18 cellular contexts compared by ENCODE assay signal in the genomic region with DNA sequence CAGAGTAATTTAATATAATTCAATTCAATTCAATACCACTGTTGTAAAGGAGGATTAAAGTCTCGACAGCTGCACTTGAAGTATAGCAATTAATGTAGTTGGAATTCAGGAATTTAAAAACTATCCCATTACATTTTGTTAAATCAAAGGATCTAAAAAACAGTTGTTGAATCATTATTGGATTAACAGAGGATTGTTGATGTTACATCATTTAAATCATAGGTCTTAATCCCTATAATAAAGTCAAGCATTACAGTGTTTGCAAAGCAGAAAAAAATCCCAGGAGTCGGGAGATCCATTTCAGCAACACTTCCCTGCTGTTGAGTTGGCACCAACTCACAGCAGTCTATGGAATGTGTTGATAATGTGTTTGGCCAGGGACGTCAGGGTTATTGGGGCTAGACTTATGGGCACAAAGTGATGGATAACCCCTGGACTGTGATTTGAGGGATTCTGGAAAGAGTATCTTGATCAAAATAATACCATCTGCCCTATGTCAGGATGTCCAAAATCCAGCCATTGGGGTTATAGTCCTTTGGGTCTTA.
"Had no signal": no experiment of that assay in that cellular context is flagged by ENCODE, and none has a peak within 500 bp of the region (broad histone marks: within the 10 kb centered on the region; RNA-seq: fewer than 3 reads in every experiment).

No MANE protein-coding gene starts in this region.

- DNase-seq: activated B cell treated with CpG ODN at 0.5 μM for 24 hours; activated CD4-positive, alpha-beta T cell treated with anti-CD3 and anti-CD28 coated beads for 48 hours; activated CD8-positive, alpha-beta memory T cell treated with anti-CD3 and anti-CD28 coated beads, Interleukin-2, amount 50 U/mL, for 4 hours; activated CD8-positive, alpha-beta T cell treated with anti-CD3 and anti-CD28 coated beads, Interleukin-2, amount 10 ng/mL, durations not matched to agents 7 days and 5 days; activated effector memory CD4-positive, alpha-beta T cell treated with anti-CD3 and anti-CD28 coated beads, Interleukin-2, amount 50 U/mL, for 16 hours; activated T-cell treated with anti-CD3 and anti-CD28 coated beads, Interleukin-2, amount 50 U/mL, for 48 hours; adrenal gland; caudate nucleus; islet precursor cell; nucleus accumbens; posterior cingulate gyrus; stimulated activated CD4-positive, alpha-beta T cell treated with anti-CD3 and anti-CD28 coated beads, Interleukin-1b, Interleukin-23, amount 100 ng/mL, for 48 hours; stimulated activated naive CD8-positive, alpha-beta T cell treated with anti-CD3 and anti-CD28 coated beads, Interleukin-15, amount 100 ng/mL, for 72 hours; upper lobe of right lung had no signal

- H3K4me1 ChIP-seq: adrenal gland, upper lobe of right lung had no signal

- ATAC-seq: activated CD8-positive, alpha-beta T cell treated with anti-CD3 and anti-CD28 coated beads, Interleukin-2, amount 10 ng/mL, durations not matched to agents 7 days and 5 days; gastroesophageal sphincter; left lobe of liver; natural killer cell treated with Interleukin-12 subunit alpha and Interleukin-12 subunit beta and Interleukin-15 and Interleukin-18, amount 100 ng/mL, for 72 hours; stimulated activated naive CD8-positive, alpha-beta T cell treated with anti-CD3 and anti-CD28 coated beads, Interleukin-15, amount 100 ng/mL, for 72 hours; upper lobe of right lung had no signal

- H3K4me1 Mint-ChIP-seq: activated B cell treated with CpG ODN at 0.5 μM for 24 hours; activated naive CD4-positive, alpha-beta T cell treated with anti-CD3 and anti-CD28 coated beads, Interleukin-2, amount 50 U/mL, for 24 hours; stimulated activated naive CD8-positive, alpha-beta T cell treated with anti-CD3 and anti-CD28 coated beads, Interleukin-15, amount 100 ng/mL, for 72 hours had no signal

- H3K27ac Mint-ChIP-seq: activated B cell treated with CpG ODN at 0.5 μM for 24 hours; activated CD8-positive, alpha-beta T cell treated with anti-CD3 and anti-CD28 coated beads, Interleukin-2, amount 10 ng/mL, durations not matched to agents 7 days and 5 days; activated naive CD4-positive, alpha-beta T cell treated with anti-CD3 and anti-CD28 coated beads, Interleukin-2, amount 50 U/mL, for 24 hours; natural killer cell treated with Interleukin-12 subunit alpha and Interleukin-12 subunit beta and Interleukin-15 and Interleukin-18, amount 100 ng/mL, for 72 hours; stimulated activated naive CD8-positive, alpha-beta T cell treated with anti-CD3 and anti-CD28 coated beads, Interleukin-15, amount 100 ng/mL, for 72 hours had no signal

- H3K27ac ChIP-seq: adrenal gland, gastroesophageal sphincter, upper lobe of right lung had no signal

- H3K36me3 Mint-ChIP-seq: activated naive CD4-positive, alpha-beta T cell treated with anti-CD3 and anti-CD28 coated beads, Interleukin-2, amount 50 U/mL, for 24 hours; natural killer cell treated with Interleukin-12 subunit alpha and Interleukin-12 subunit beta and Interleukin-15 and Interleukin-18, amount 100 ng/mL, for 72 hours had no signal

- H3K36me3 ChIP-seq: adrenal gland, gastroesophageal sphincter, upper lobe of right lung had no signal

- H3K9me3 ChIP-seq: adrenal gland, gastroesophageal sphincter, upper lobe of right lung had no signal

- H3K27me3 Mint-ChIP-seq: activated B cell treated with CpG ODN at 0.5 μM for 24 hours; activated naive CD4-positive, alpha-beta T cell treated with anti-CD3 and anti-CD28 coated beads, Interleukin-2, amount 50 U/mL, for 24 hours; natural killer cell treated with Interleukin-12 subunit alpha and Interleukin-12 subunit beta and Interleukin-15 and Interleukin-18, amount 100 ng/mL, for 72 hours; stimulated activated naive CD8-positive, alpha-beta T cell treated with anti-CD3 and anti-CD28 coated beads, Interleukin-15, amount 100 ng/mL, for 72 hours had no signal

- H3K4me3 ChIP-seq: adrenal gland, gastroesophageal sphincter, upper lobe of right lung had no signal

- H3K27me3 ChIP-seq: adrenal gland, gastroesophageal sphincter, upper lobe of right lung had no signal

- H3K4me3 Mint-ChIP-seq: activated B cell treated with CpG ODN at 0.5 μM for 24 hours; activated CD8-positive, alpha-beta T cell treated with anti-CD3 and anti-CD28 coated beads, Interleukin-2, amount 10 ng/mL, durations not matched to agents 7 days and 5 days; activated naive CD4-positive, alpha-beta T cell treated with anti-CD3 and anti-CD28 coated beads, Interleukin-2, amount 50 U/mL, for 24 hours; natural killer cell treated with Interleukin-12 subunit alpha and Interleukin-12 subunit beta and Interleukin-15 and Interleukin-18, amount 100 ng/mL, for 72 hours; stimulated activated naive CD8-positive, alpha-beta T cell treated with anti-CD3 and anti-CD28 coated beads, Interleukin-15, amount 100 ng/mL, for 72 hours had no signal
